Comparison of ENCODE assay signal across 14 cellular contexts in the genomic region with DNA sequence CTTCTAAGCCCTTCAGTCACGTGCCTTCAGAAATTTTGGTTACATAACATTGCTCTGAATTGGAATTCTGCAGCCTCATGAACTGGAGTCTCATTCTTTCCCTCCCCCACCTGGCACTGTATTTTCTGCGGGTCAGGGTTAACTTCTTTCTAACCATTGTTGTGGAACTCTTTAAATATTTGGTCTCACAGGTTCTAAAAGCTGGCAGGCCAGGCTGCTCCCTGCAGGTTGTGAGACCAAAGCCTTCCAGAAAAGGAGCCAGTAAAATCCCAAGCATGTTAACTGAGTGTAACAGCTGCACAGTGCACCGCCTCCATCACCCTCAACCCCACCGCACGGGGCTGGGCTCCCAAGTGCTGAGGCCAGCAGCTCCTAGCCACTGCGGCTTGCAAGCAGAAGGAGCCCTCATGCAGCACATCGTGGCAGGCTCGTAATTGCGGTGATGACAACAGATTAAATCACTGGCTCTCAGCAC.
DNase-seq lines count a peak whose midpoint lies in the region; ATAC-seq and TF ChIP-seq lines count a peak whose summit lies in the region.
"Had no signal": no experiment of that assay in that cellular context is flagged by ENCODE, and none has a peak within 500 bp of the region (broad histone marks: within the 10 kb centered on the region; RNA-seq: fewer than 3 reads in every experiment).

No MANE protein-coding gene starts in this region.

- H3K4me3 ChIP-seq in SJCRH30, result no peak overlapping the region
- H3K4me3 ChIP-seq in testis, result no peak overlapping the region
- H3K4me3 ChIP-seq: mucosa of descending colon had no signal

- ATAC-seq in HG03354 (IDR thresholded peaks at IDR 0.05; ENCODE audit: poor library complexity, severe bottlenecking, unreplicated experiment), result no peak
- ATAC-seq in activated T-helper 17 cell treated with anti-CD3 and anti-CD28 coated beads, Interleukin-2, amount 50 U/mL, for 72 hours (replicated peaks), result no peak
- ATAC-seq: activated CD4-positive, CD25-positive, alpha-beta regulatory T cell treated with anti-CD3 and anti-CD28 coated beads, Interleukin-2, amount 50 U/mL, for 24 hours; mucosa of descending colon; stimulated activated effector memory CD8-positive, alpha-beta T cell treated with anti-CD3 and anti-CD28 coated beads, Interleukin-12 subunit alpha, Interleukin-12 subunit beta, amount 100 ng/mL, for 72 hours had no signal

- H3K4me1 ChIP-seq in SJCRH30 (peaks cover 11% of the 10 kb centered on the region), testis (peaks cover 3% of the 10 kb centered on the region)

- no peaks in the 10 kb centered on the region for H3K9me3 Mint-ChIP-seq in activated T-helper 17 cell treated with anti-CD3 and anti-CD28 coated beads, Interleukin-2, amount 50 U/mL, for 72 hours
- no peaks in the 10 kb centered on the region for H3K9me3 Mint-ChIP-seq in activated T-helper 1 cell treated with anti-CD3 and anti-CD28 coated beads, Interleukin-12 subunit alpha, Interleukin-12 subunit beta, Interleukin-2, Interleukin-4 antibody, amounts not matched to agents 30 ng/mL and 10 ng/mL and 1 ng/mL, durations not matched to agents 14 hours and 24 hours and 36 hours
- H3K9me3 Mint-ChIP-seq: stimulated activated effector memory CD8-positive, alpha-beta T cell treated with anti-CD3 and anti-CD28 coated beads, Interleukin-12 subunit alpha, Interleukin-12 subunit beta, amount 100 ng/mL, for 72 hours had no signal

- H3K36me3 Mint-ChIP-seq in activated T-helper 17 cell treated with anti-CD3 and anti-CD28 coated beads, Interleukin-2, amount 50 U/mL, for 72 hours (ENCODE audit: low read depth), result peaks cover 26% of the 10 kb centered on the region
- peaks cover 1% of the 10 kb centered on the region for H3K36me3 Mint-ChIP-seq in activated T-helper 1 cell treated with anti-CD3 and anti-CD28 coated beads, Interleukin-12 subunit alpha, Interleukin-12 subunit beta, Interleukin-2, Interleukin-4 antibody, amounts not matched to agents 30 ng/mL and 10 ng/mL and 1 ng/mL, durations not matched to agents 14 hours and 24 hours and 36 hours (ENCODE audit: low read depth)
- H3K36me3 Mint-ChIP-seq: stimulated activated effector memory CD8-positive, alpha-beta T cell treated with anti-CD3 and anti-CD28 coated beads, Interleukin-12 subunit alpha, Interleukin-12 subunit beta, amount 100 ng/mL, for 72 hours had no signal

- DNase-seq in SJCRH30 (peak; percentile 94 to 95), glomerular visceral epithelial cell (ENCODE audit: extremely low spot score) (peak; percentile 66), myocyte (ENCODE audit: low read depth) (peak; percentile 98), testis (peak; percentile 29), NCI-H526 (lab: John Stamatoyannopoulos, UW) (no peak)
- DNase-seq in activated T-helper 1 cell treated with anti-CD3 and anti-CD28 coated beads, Interleukin-12 subunit alpha, Interleukin-12 subunit beta, Interleukin-2, Interleukin-4 antibody, amounts not matched to agents 30 ng/mL and 10 ng/mL and 1 ng/mL, durations not matched to agents 14 hours and 24 hours and 36 hours (ENCODE audit: low spot score), result no peak
- DNase-seq: activated effector memory CD4-positive, alpha-beta T cell treated with Interleukin-2 at 50 U/mL for 16 hours; DMS 273 treated with DMSO at 0.1 percent for 48 hours; mucosa of descending colon; NCI-H526 treated with DMSO at 0.1 percent for 48 hours had no signal

- H3K27me3 Mint-ChIP-seq in activated T-helper 17 cell treated with anti-CD3 and anti-CD28 coated beads, Interleukin-2, amount 50 U/mL, for 72 hours, result no peaks in the 10 kb centered on the region
- H3K27me3 Mint-ChIP-seq in activated T-helper 1 cell treated with anti-CD3 and anti-CD28 coated beads, Interleukin-12 subunit alpha, Interleukin-12 subunit beta, Interleukin-2, Interleukin-4 antibody, amounts not matched to agents 30 ng/mL and 10 ng/mL and 1 ng/mL, durations not matched to agents 14 hours and 24 hours and 36 hours (ENCODE audit: insufficient read depth), result no peaks in the 10 kb centered on the region

- H3K36me3 ChIP-seq in SJCRH30 (no peaks in the 10 kb centered on the region), testis (ENCODE audit: low read depth, missing control alignments) (no peaks in the 10 kb centered on the region)

- no peaks in the 10 kb centered on the region for H3K9me3 ChIP-seq in SJCRH30 (replicated peaks)
- H3K9me3 ChIP-seq in testis, result no peaks in the 10 kb centered on the region
- H3K9me3 ChIP-seq: mucosa of descending colon had no signal

- intact Hi-C loops in testis (cut with DNase I; ENCODE audit: low total_unique reads), result no loop called here
- intact Hi-C loops in activated T-helper 1 cell treated with anti-CD3 and anti-CD28 coated beads, Interleukin-12 subunit alpha, Interleukin-12 subunit beta, Interleukin-2, Interleukin-4 antibody, amounts not matched to agents 30 ng/mL and 10 ng/mL and 1 ng/mL, durations not matched to agents 14 hours and 24 hours and 36 hours (cut with micrococcal nuclease), result no loop called here

- WGBS in testis, 2 donors, result 52 to 56% methylated on average over 9 of the region's 9 CpGs

- H3K27ac ChIP-seq in SJCRH30 (peak overlapping the region; percentile 32), testis (no peak overlapping the region)

- no peak for TF ChIP-seq CTCF in testis (IDR thresholded peaks at IDR 0.05)

- no peak overlapping the region for H3K27ac Mint-ChIP-seq in activated T-helper 17 cell treated with anti-CD3 and anti-CD28 coated beads, Interleukin-2, amount 50 U/mL, for 72 hours
- no peak overlapping the region for H3K27ac Mint-ChIP-seq in activated T-helper 1 cell treated with anti-CD3 and anti-CD28 coated beads, Interleukin-12 subunit alpha, Interleukin-12 subunit beta, Interleukin-2, Interleukin-4 antibody, amounts not matched to agents 30 ng/mL and 10 ng/mL and 1 ng/mL, durations not matched to agents 14 hours and 24 hours and 36 hours
- H3K27ac Mint-ChIP-seq: stimulated activated effector memory CD8-positive, alpha-beta T cell treated with anti-CD3 and anti-CD28 coated beads, Interleukin-12 subunit alpha, Interleukin-12 subunit beta, amount 100 ng/mL, for 72 hours had no signal

- TF ChIP-seq POLR2A in testis (IDR thresholded peaks at IDR 0.05), result no peak

- no peaks in the 10 kb centered on the region for H3K4me1 Mint-ChIP-seq in activated T-helper 17 cell treated with anti-CD3 and anti-CD28 coated beads, Interleukin-2, amount 50 U/mL, for 72 hours
- no peaks in the 10 kb centered on the region for H3K4me1 Mint-ChIP-seq in activated T-helper 1 cell treated with anti-CD3 and anti-CD28 coated beads, Interleukin-12 subunit alpha, Interleukin-12 subunit beta, Interleukin-2, Interleukin-4 antibody, amounts not matched to agents 30 ng/mL and 10 ng/mL and 1 ng/mL, durations not matched to agents 14 hours and 24 hours and 36 hours (ENCODE audit: low read depth)

- H3K27me3 ChIP-seq in SJCRH30, result no peaks in the 10 kb centered on the region
- no peaks in the 10 kb centered on the region for H3K27me3 ChIP-seq in testis

- H3K4me3 Mint-ChIP-seq in activated T-helper 17 cell treated with anti-CD3 and anti-CD28 coated beads, Interleukin-2, amount 50 U/mL, for 72 hours, result no peak overlapping the region
- H3K4me3 Mint-ChIP-seq in activated T-helper 1 cell treated with anti-CD3 and anti-CD28 coated beads, Interleukin-12 subunit alpha, Interleukin-12 subunit beta, Interleukin-2, Interleukin-4 antibody, amounts not matched to agents 30 ng/mL and 10 ng/mL and 1 ng/mL, durations not matched to agents 14 hours and 24 hours and 36 hours, result no peak overlapping the region
- H3K4me3 Mint-ChIP-seq: stimulated activated effector memory CD8-positive, alpha-beta T cell treated with anti-CD3 and anti-CD28 coated beads, Interleukin-12 subunit alpha, Interleukin-12 subunit beta, amount 100 ng/mL, for 72 hours had no signal

Comparison
In these comparisons a context has a peak if more than half of its experiments do, and no peak if none do; other contexts are left out.
1. DNase-seq: peak in SJCRH30 (2 of 2), glomerular visceral epithelial cell (single experiment), myocyte (single experiment) and testis (single experiment); none in activated T-helper 1 cell treated with anti-CD3 and anti-CD28 coated beads, Interleukin-12 subunit alpha, Interleukin-12 subunit beta, Interleukin-2, Interleukin-4 antibody, amounts not matched to agents 30 ng/mL and 10 ng/mL and 1 ng/mL, durations not matched to agents 14 hours and 24 hours and 36 hours (single experiment) and NCI-H526 (0 of 2).